Comparison of ENCODE assay signal across 1 cellular context in the genomic region with DNA sequence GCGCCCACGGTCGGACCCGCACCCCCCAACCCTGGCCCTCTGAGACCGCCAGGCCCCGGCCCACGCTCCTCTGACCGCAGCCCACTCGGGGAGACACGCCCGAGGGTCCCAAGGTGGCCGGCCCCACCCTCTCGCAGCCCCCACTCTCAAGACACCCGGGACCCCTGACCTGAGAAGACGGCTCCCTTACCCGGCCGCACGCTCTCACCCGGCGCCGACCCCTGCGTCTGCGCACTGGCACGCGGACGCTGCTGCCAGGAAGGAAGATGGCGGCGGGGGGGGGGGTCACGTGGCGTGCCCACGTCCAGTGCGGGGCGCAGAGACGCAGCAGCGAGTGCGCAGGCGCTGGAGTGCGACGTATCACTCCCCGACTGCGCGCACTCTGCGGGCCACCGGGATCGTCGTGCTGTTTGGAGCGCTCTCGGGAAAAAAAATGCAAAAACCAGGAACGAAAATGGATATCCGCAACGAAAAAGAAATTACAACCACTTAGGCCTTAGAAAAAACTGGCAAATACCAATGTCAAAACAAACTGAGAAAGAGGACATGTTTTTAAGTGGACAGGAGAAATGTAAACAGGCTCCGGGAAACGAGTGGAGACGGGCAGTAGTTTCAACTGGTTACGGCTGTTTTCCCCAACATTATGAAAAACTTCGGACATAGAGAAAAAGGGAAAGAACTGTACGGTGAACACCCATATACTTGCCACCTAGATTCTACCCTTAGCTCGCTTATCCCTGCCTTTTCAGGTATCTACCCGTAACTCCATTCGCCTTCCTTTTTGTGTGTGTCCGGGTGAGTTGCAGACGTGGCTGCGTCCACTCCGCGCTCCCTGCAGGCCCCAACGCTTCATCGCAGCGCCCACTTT.
TF ChIP-seq lines count a peak whose summit lies in the region.

A gene (minus strand): TSS at position 236 of the 868 bp plus-strand sequence. CDS start 902 bp downstream, outside the sequence.

TF ChIP-seq in SK-N-SH, 30 proteins besides CTCF, POLR2A, EP300 and RAD21:
- TF ChIP-seq, protein P1, sequence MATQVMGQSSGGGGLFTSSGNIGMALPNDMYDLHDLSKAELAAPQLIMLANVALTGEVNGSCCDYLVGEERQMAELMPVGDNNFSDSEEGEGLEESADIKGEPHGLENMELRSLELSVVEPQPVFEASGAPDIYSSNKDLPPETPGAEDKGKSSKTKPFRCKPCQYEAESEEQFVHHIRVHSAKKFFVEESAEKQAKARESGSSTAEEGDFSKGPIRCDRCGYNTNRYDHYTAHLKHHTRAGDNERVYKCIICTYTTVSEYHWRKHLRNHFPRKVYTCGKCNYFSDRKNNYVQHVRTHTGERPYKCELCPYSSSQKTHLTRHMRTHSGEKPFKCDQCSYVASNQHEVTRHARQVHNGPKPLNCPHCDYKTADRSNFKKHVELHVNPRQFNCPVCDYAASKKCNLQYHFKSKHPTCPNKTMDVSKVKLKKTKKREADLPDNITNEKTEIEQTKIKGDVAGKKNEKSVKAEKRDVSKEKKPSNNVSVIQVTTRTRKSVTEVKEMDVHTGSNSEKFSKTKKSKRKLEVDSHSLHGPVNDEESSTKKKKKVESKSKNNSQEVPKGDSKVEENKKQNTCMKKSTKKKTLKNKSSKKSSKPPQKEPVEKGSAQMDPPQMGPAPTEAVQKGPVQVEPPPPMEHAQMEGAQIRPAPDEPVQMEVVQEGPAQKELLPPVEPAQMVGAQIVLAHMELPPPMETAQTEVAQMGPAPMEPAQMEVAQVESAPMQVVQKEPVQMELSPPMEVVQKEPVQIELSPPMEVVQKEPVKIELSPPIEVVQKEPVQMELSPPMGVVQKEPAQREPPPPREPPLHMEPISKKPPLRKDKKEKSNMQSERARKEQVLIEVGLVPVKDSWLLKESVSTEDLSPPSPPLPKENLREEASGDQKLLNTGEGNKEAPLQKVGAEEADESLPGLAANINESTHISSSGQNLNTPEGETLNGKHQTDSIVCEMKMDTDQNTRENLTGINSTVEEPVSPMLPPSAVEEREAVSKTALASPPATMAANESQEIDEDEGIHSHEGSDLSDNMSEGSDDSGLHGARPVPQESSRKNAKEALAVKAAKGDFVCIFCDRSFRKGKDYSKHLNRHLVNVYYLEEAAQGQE (IDR thresholded peaks at IDR 0.05; ENCODE audit: low read depth, low read length) = no peak
- TF ChIP-seq, protein P2, sequence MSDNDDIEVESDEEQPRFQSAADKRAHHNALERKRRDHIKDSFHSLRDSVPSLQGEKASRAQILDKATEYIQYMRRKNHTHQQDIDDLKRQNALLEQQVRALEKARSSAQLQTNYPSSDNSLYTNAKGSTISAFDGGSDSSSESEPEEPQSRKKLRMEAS (IDR thresholded peaks at IDR 0.05; ENCODE audit: low read depth) = peak; percentile 79
- TF ChIP-seq MXI1 (IDR thresholded peaks at IDR 0.05; ENCODE audit: low read depth, low read length) (peak; percentile 72), TAF1 (IDR thresholded peaks at IDR 0.05; ENCODE audit: borderline replicate concordance, low read depth, low read length) (no peak), NRF1 (IDR thresholded peaks at IDR 0.05; ENCODE audit: low read depth, low read length) (peak; percentile 81), SIN3A (IDR thresholded peaks at IDR 0.05; ENCODE audit: borderline replicate concordance, low read depth, low read length) (no peak), CHD2 (IDR thresholded peaks at IDR 0.05; ENCODE audit: low read length, partially characterized antibody) (peak; percentile 53), YY1 (IDR thresholded peaks at IDR 0.05; ENCODE audit: low read depth) (peak; percentile 95), TCF12 (IDR thresholded peaks at IDR 0.05) (0 out of 2 replicates have a peak, but pooled peaks have one; percentile 5)
- TF ChIP-seq, protein P3, sequence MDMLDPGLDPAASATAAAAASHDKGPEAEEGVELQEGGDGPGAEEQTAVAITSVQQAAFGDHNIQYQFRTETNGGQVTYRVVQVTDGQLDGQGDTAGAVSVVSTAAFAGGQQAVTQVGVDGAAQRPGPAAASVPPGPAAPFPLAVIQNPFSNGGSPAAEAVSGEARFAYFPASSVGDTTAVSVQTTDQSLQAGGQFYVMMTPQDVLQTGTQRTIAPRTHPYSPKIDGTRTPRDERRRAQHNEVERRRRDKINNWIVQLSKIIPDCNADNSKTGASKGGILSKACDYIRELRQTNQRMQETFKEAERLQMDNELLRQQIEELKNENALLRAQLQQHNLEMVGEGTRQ (IDR thresholded peaks at IDR 0.05; ENCODE audit: borderline replicate concordance, low read depth, low read length) = peak; percentile 69
- TF ChIP-seq, protein P4, sequence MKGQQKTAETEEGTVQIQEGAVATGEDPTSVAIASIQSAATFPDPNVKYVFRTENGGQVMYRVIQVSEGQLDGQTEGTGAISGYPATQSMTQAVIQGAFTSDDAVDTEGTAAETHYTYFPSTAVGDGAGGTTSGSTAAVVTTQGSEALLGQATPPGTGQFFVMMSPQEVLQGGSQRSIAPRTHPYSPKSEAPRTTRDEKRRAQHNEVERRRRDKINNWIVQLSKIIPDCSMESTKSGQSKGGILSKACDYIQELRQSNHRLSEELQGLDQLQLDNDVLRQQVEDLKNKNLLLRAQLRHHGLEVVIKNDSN (IDR thresholded peaks at IDR 0.05; ENCODE audit: borderline replicate concordance, low read depth) = peak; percentile 93
TF ChIP-seq in SK-N-SH: peak in this region for 8.
